In genomic region chr10:124003070-124003419, GRCh38 we compare ENCODE assay signal across 31 cellular contexts.
DNase-seq lines count a peak whose midpoint lies in the region; ATAC-seq and TF ChIP-seq lines count a peak whose summit lies in the region.
"Had no signal": no experiment of that assay in that cellular context is flagged by ENCODE, and none has a peak within 500 bp of the region (broad histone marks: within the 10 kb centered on the region; RNA-seq: fewer than 3 reads in every experiment).

No MANE protein-coding gene starts in this region.

- H3K27me3 Mint-ChIP-seq in activated CD8-positive, alpha-beta memory T cell treated with anti-CD3 and anti-CD28 coated beads, Interleukin-2, amount 10 ng/mL, durations not matched to agents 7 days and 5 days, result peaks cover 3% of the 10 kb centered on the region
- H3K27me3 Mint-ChIP-seq: stimulated activated memory B cell treated with anti-CD40 and anti-IgM and Interleukin-4, amounts not matched to agents 10 μg/mL and 1 μg/mL and 100 μg/mL, for 72 hours had no signal

- no peaks in the 10 kb centered on the region for H3K27me3 ChIP-seq in WERI-Rb-1 (ENCODE audit: insufficient read depth, low read depth, severe bottlenecking)
- H3K27me3 ChIP-seq: dorsolateral prefrontal cortex, ovary, Peyer's patch had no signal

- H3K9me3 Mint-ChIP-seq in activated CD8-positive, alpha-beta memory T cell treated with anti-CD3 and anti-CD28 coated beads, Interleukin-2, amount 10 ng/mL, durations not matched to agents 7 days and 5 days (ENCODE audit: low read depth), result no peaks in the 10 kb centered on the region
- H3K9me3 Mint-ChIP-seq: activated naive CD8-positive, alpha-beta T cell treated with anti-CD3 and anti-CD28 coated beads, Interleukin-2, amount 50 U/mL, for 24 hours; CD4-positive, alpha-beta T cell; natural killer cell treated with Interleukin-12 subunit alpha and Interleukin-12 subunit beta and Interleukin-15 and Interleukin-18, amount 100 ng/mL, for 72 hours; stimulated activated memory B cell treated with anti-CD40 and anti-IgM and Interleukin-4, amounts not matched to agents 10 μg/mL and 1 μg/mL and 100 μg/mL, for 72 hours had no signal

- DNase-seq in activated CD8-positive, alpha-beta memory T cell treated with anti-CD3 and anti-CD28 coated beads for 24 hours, result peak; percentile 46
- no peak for DNase-seq in activated CD8-positive, alpha-beta memory T cell treated with anti-CD3 and anti-CD28 coated beads, Interleukin-2, amount 10 ng/mL, durations not matched to agents 7 days and 5 days
- DNase-seq in WERI-Rb-1, result peak; percentile 0
- peak; percentile 40 for DNase-seq in left lobe of liver (ENCODE audit: low spot score)
- peak; percentile 7 for DNase-seq in stimulated activated CD8-positive, alpha-beta memory T cell treated with anti-CD3 and anti-CD28 coated beads, Interleukin-4, amount 100 ng/mL, for 48 hours
- DNase-seq in retina, result no peak
- DNase-seq: activated CD4-positive, alpha-beta T cell treated with anti-CD3 and anti-CD28 coated beads, Interleukin-2, amount 50 U/mL, for 1 hour; activated naive CD8-positive, alpha-beta T cell treated with anti-CD3 and anti-CD28 coated beads, Interleukin-2, amount 50 U/mL, for 24 hours; CD4-positive, alpha-beta T cell; central memory CD4-positive, alpha-beta T cell; NCI-H1105 treated with DMSO at 0.1 percent for 48 hours; NCI-H2081; NCI-H226; NCI-H69; right cardiac atrium; SIG-M5; stimulated activated CD4-positive, alpha-beta T cell treated with anti-CD3 and anti-CD28 coated beads, Interleukin-4, amount 100 ng/mL, for 24 hours; SW 1271; T1000 had no signal

- ATAC-seq in activated CD8-positive, alpha-beta memory T cell treated with anti-CD3 and anti-CD28 coated beads, Interleukin-2, amount 10 ng/mL, durations not matched to agents 7 days and 5 days, result no peak
- ATAC-seq in left lobe of liver (no peak), HG02678 (IDR thresholded peaks at IDR 0.05; ENCODE audit: unreplicated experiment) (no peak), GM19328 (IDR thresholded peaks at IDR 0.05; ENCODE audit: unreplicated experiment) (no peak)
- ATAC-seq: activated naive CD8-positive, alpha-beta T cell treated with anti-CD3 and anti-CD28 coated beads, Interleukin-2, amount 50 U/mL, for 24 hours; K562; mucosa of descending colon; natural killer cell treated with Interleukin-12 subunit alpha and Interleukin-12 subunit beta and Interleukin-15 and Interleukin-18, amount 100 ng/mL, for 72 hours; right cardiac atrium; stimulated activated memory B cell treated with anti-CD40 and anti-IgM and Interleukin-4, amounts not matched to agents 10 μg/mL and 1 μg/mL and 100 μg/mL, for 72 hours had no signal

- CTCF ChIA-PET in activated CD8-positive, alpha-beta memory T cell treated with anti-CD3 and anti-CD28 coated beads, Interleukin-2, amount 10 ng/mL, durations not matched to agents 7 days and 5 days (lab: Charles Lee), result interaction anchor here (0.7 to 1.5 kb wide), 2 partner anchors 9 to 386 kb away, joined by 3 to 6 read pairs; no protein-coding TSS in a partner anchor

- no peaks in the 10 kb centered on the region for H3K4me1 Mint-ChIP-seq in activated CD8-positive, alpha-beta memory T cell treated with anti-CD3 and anti-CD28 coated beads, Interleukin-2, amount 10 ng/mL, durations not matched to agents 7 days and 5 days
- H3K4me1 Mint-ChIP-seq: activated naive CD8-positive, alpha-beta T cell treated with anti-CD3 and anti-CD28 coated beads, Interleukin-2, amount 50 U/mL, for 24 hours had no signal

- H3K27ac ChIP-seq in WERI-Rb-1, result no peak overlapping the region
- H3K27ac ChIP-seq: 22Rv1, dorsolateral prefrontal cortex, ovary, Peyer's patch, thoracic aorta had no signal

- no peak overlapping the region for H3K4me3 Mint-ChIP-seq in activated CD8-positive, alpha-beta memory T cell treated with anti-CD3 and anti-CD28 coated beads, Interleukin-2, amount 10 ng/mL, durations not matched to agents 7 days and 5 days
- H3K4me3 Mint-ChIP-seq: activated naive CD8-positive, alpha-beta T cell treated with anti-CD3 and anti-CD28 coated beads, Interleukin-2, amount 50 U/mL, for 24 hours; CD4-positive, alpha-beta T cell; natural killer cell treated with Interleukin-12 subunit alpha and Interleukin-12 subunit beta and Interleukin-15 and Interleukin-18, amount 100 ng/mL, for 72 hours; stimulated activated memory B cell treated with anti-CD40 and anti-IgM and Interleukin-4, amounts not matched to agents 10 μg/mL and 1 μg/mL and 100 μg/mL, for 72 hours had no signal

- H3K27ac Mint-ChIP-seq in activated CD8-positive, alpha-beta memory T cell treated with anti-CD3 and anti-CD28 coated beads, Interleukin-2, amount 10 ng/mL, durations not matched to agents 7 days and 5 days, result no peak overlapping the region
- H3K27ac Mint-ChIP-seq: activated naive CD8-positive, alpha-beta T cell treated with anti-CD3 and anti-CD28 coated beads, Interleukin-2, amount 50 U/mL, for 24 hours; CD4-positive, alpha-beta T cell; natural killer cell treated with Interleukin-12 subunit alpha and Interleukin-12 subunit beta and Interleukin-15 and Interleukin-18, amount 100 ng/mL, for 72 hours; stimulated activated memory B cell treated with anti-CD40 and anti-IgM and Interleukin-4, amounts not matched to agents 10 μg/mL and 1 μg/mL and 100 μg/mL, for 72 hours had no signal

- no peaks in the 10 kb centered on the region for H3K36me3 Mint-ChIP-seq in activated CD8-positive, alpha-beta memory T cell treated with anti-CD3 and anti-CD28 coated beads, Interleukin-2, amount 10 ng/mL, durations not matched to agents 7 days and 5 days
- H3K36me3 Mint-ChIP-seq: natural killer cell treated with Interleukin-12 subunit alpha and Interleukin-12 subunit beta and Interleukin-15 and Interleukin-18, amount 100 ng/mL, for 72 hours had no signal

- H3K9me3 ChIP-seq in WERI-Rb-1 (ENCODE audit: severe bottlenecking), result no peaks in the 10 kb centered on the region
- H3K9me3 ChIP-seq: mucosa of descending colon, ovary, Peyer's patch, thoracic aorta had no signal

- no peak for TF ChIP-seq CTCF in WERI-Rb-1 (IDR thresholded peaks at IDR 0.05; ENCODE audit: low read depth, low read length)

- no peaks in the 10 kb centered on the region for H3K36me3 ChIP-seq in WERI-Rb-1
- H3K36me3 ChIP-seq: ovary, Peyer's patch, thoracic aorta had no signal

- H3K4me3 ChIP-seq in WERI-Rb-1 (ENCODE audit: low read depth, low read length), result no peak overlapping the region
- H3K4me3 ChIP-seq: dorsolateral prefrontal cortex, K562, lung, mucosa of descending colon, ovary, Peyer's patch, thoracic aorta had no signal

Comparison
In these comparisons a context has a peak if more than half of its experiments do, and no peak if none do; other contexts are left out.
1. DNase-seq: peak in activated CD8-positive, alpha-beta memory T cell treated with anti-CD3 and anti-CD28 coated beads for 24 hours (single experiment), WERI-Rb-1 (single experiment), left lobe of liver (single experiment) and stimulated activated CD8-positive, alpha-beta memory T cell treated with anti-CD3 and anti-CD28 coated beads, Interleukin-4, amount 100 ng/mL, for 48 hours (single experiment); none in activated CD8-positive, alpha-beta memory T cell treated with anti-CD3 and anti-CD28 coated beads, Interleukin-2, amount 10 ng/mL, durations not matched to agents 7 days and 5 days (single experiment) and retina (single experiment).